In the genomic region with DNA sequence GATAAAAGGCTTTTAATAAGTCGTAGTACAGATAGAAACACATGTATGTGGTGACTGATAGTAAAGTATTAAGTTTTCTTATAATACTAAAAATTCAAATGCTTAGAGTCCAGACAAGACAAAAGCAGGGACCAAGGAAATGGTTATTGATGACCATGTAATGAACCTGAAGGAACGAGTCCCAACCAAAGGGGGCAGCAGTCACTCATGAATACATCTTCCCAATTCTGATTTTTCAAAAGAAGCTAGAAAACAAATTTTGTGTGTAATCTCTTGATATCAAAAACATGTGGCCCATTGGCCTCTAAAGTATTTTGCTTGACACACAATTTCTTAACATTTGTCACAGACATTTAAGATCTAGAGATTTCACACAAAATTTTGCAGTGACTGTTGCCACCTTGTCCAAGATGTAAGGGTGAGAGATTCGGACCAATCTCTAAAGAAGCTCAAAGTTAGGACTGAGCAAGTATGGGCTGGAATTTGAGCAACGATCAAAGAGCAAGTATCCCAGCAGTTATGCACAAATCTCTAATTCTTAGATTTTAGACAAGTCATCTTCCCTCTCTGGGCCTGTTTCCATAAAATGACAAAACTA, we compare ENCODE assay signal across 7 cellular contexts.
DNase-seq lines count a peak whose midpoint lies in the region; ATAC-seq and TF ChIP-seq lines count a peak whose summit lies in the region.

No MANE protein-coding gene starts in this region.

- CTCF ChIA-PET in activated CD4-positive, alpha-beta T cell treated with anti-CD3 and anti-CD28 coated beads, Interleukin-2, amount 10 ng/mL, durations not matched to agents 7 days and 5 days (lab: Charles Lee), result interaction anchor here (0.8 to 1.8 kb wide), 5 partner anchors 9 to 245 kb away, joined by 3 to 6 read pairs (median 3); no protein-coding TSS in a partner anchor

- DNase-seq in NAMALWA (ENCODE audit: low spot score) (peak; percentile 65), head of caudate nucleus (peak in 29 of 42 donors; percentile 8 to 77 (median 35)), T1000 (lab: John Stamatoyannopoulos, UW) (no peak)
- DNase-seq in activated CD4-positive, alpha-beta T cell treated with anti-CD3 and anti-CD28 coated beads, Interleukin-2, amount 10 ng/mL, durations not matched to agents 7 days and 5 days, result peak; percentile 44
- DNase-seq in stimulated activated CD4-positive, alpha-beta T cell treated with anti-CD3 and anti-CD28 coated beads, Interleukin-2, amount 100 ng/mL, for 24 hours, result peak; percentile 22

- no peak overlapping the region for H3K4me2 ChIP-seq in DOHH2 (ENCODE audit: low read length)

- H3K4me1 Mint-ChIP-seq in activated CD4-positive, alpha-beta T cell treated with anti-CD3 and anti-CD28 coated beads, Interleukin-2, amount 10 ng/mL, durations not matched to agents 7 days and 5 days, result no peaks in the 10 kb centered on the region

- H3K79me2 ChIP-seq in DOHH2 (ENCODE audit: control insufficient read depth, low read length), result no peaks in the 10 kb centered on the region

- no peaks in the 10 kb centered on the region for H3K36me3 ChIP-seq in DOHH2 (ENCODE audit: control insufficient read depth, low read length)

- H3K27ac Mint-ChIP-seq in activated CD4-positive, alpha-beta T cell treated with anti-CD3 and anti-CD28 coated beads, Interleukin-2, amount 10 ng/mL, durations not matched to agents 7 days and 5 days, result no peak overlapping the region

- no peaks in the 10 kb centered on the region for H3K9me3 Mint-ChIP-seq in activated CD4-positive, alpha-beta T cell treated with anti-CD3 and anti-CD28 coated beads, Interleukin-2, amount 10 ng/mL, durations not matched to agents 7 days and 5 days

- H3K27me3 ChIP-seq in DOHH2 (ENCODE audit: control insufficient read depth, low read length), result no peaks in the 10 kb centered on the region

- ATAC-seq in GM21390 (IDR thresholded peaks at IDR 0.05; ENCODE audit: unreplicated experiment), result peak; percentile 75

- no peaks in the 10 kb centered on the region for H3K9me2 ChIP-seq in DOHH2 (replicated peaks; ENCODE audit: control insufficient read depth, low read length)

- peaks cover 5% of the 10 kb centered on the region; the same call in 1 of the 2 replicates for H4K20me1 ChIP-seq in DOHH2 (ENCODE audit: control insufficient read depth, insufficient read depth, low read depth, low read length)

- no peak overlapping the region for H3K27ac ChIP-seq in DOHH2 (ENCODE audit: low read depth, low read length)

- no peaks in the 10 kb centered on the region for H3K36me3 Mint-ChIP-seq in activated CD4-positive, alpha-beta T cell treated with anti-CD3 and anti-CD28 coated beads, Interleukin-2, amount 10 ng/mL, durations not matched to agents 7 days and 5 days (ENCODE audit: low read depth)

- intact Hi-C loops in head of caudate nucleus (cut with DNase I), result loop anchor here (5.0 to 10.0 kb wide), 2 partner anchors 174 to 621 kb away; no protein-coding TSS in a partner anchor

- no peaks in the 10 kb centered on the region for H3K9me3 ChIP-seq in DOHH2 (ENCODE audit: control insufficient read depth, insufficient read depth, low read length)

- POLR2A ChIA-PET in activated CD4-positive, alpha-beta T cell treated with anti-CD3 and anti-CD28 coated beads, Interleukin-2, amount 10 ng/mL, durations not matched to agents 7 days and 5 days (lab: Charles Lee), result no interaction called here

- peak; percentile 66 for TF ChIP-seq CTCF in DOHH2 (IDR thresholded peaks at IDR 0.05; ENCODE audit: low read depth, low read length, poor library complexity, severe bottlenecking)

- no peaks in the 10 kb centered on the region for H3K4me1 ChIP-seq in DOHH2 (ENCODE audit: control insufficient read depth, low read length)

- H3K4me3 ChIP-seq in DOHH2 (ENCODE audit: low read length), result no peak overlapping the region

- H3K27me3 Mint-ChIP-seq in activated CD4-positive, alpha-beta T cell treated with anti-CD3 and anti-CD28 coated beads, Interleukin-2, amount 10 ng/mL, durations not matched to agents 7 days and 5 days, result no peaks in the 10 kb centered on the region

- H3K4me3 Mint-ChIP-seq in activated CD4-positive, alpha-beta T cell treated with anti-CD3 and anti-CD28 coated beads, Interleukin-2, amount 10 ng/mL, durations not matched to agents 7 days and 5 days, result no peak overlapping the region

- H3F3A ChIP-seq in DOHH2 (ENCODE audit: control insufficient read depth, insufficient read depth), result no peaks in the 10 kb centered on the region
